ENCODE assay signal across 8 cellular contexts in the genomic region with DNA sequence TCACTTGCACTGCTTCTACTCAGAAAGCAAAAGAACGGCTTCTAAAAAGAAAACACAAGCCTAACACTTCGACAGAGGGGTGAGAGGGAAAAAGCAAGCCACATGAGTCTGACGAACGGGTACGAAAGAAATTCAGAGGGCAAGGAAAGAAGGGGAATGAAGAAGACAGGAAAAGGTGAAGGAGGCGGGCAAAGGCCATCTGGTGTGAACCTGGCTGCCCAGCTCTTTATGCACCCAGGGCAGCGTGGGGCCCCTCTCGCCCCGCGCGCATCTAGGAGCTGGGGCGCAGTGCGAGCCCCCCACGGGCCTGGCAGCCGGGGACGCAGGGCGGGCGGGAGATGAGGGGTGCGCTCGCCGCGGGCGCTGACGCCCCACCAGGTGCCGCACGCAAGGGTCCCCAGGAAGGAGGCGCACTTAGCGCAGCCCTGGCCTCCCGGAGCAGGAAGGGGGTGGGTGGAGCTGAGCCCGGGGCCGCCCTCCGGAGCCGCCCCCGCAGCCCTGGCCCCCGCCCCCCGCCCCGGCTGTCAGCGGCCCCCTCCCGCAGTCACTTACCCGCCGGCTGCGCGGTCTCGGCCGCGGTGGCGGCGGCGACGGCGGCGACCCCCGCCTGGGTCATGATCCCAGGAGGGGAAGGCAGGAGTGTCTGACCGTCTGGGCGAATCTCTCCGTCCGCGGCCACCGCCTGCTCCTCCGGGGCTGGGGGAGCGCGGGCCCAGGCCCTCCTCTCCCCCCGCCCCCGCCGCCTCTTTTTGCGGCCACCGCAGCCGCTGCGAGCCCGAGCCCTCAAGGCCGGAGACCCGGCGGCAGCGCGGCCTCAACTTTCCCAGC. TPM values are rescaled to one million over a fixed set of nuclear protein-coding genes. Genes with fewer than 3 reads are reported as not detected.
DNase-seq lines count a peak whose midpoint lies in the region; ATAC-seq and TF ChIP-seq lines count a peak whose summit lies in the region.

A gene with protein sequence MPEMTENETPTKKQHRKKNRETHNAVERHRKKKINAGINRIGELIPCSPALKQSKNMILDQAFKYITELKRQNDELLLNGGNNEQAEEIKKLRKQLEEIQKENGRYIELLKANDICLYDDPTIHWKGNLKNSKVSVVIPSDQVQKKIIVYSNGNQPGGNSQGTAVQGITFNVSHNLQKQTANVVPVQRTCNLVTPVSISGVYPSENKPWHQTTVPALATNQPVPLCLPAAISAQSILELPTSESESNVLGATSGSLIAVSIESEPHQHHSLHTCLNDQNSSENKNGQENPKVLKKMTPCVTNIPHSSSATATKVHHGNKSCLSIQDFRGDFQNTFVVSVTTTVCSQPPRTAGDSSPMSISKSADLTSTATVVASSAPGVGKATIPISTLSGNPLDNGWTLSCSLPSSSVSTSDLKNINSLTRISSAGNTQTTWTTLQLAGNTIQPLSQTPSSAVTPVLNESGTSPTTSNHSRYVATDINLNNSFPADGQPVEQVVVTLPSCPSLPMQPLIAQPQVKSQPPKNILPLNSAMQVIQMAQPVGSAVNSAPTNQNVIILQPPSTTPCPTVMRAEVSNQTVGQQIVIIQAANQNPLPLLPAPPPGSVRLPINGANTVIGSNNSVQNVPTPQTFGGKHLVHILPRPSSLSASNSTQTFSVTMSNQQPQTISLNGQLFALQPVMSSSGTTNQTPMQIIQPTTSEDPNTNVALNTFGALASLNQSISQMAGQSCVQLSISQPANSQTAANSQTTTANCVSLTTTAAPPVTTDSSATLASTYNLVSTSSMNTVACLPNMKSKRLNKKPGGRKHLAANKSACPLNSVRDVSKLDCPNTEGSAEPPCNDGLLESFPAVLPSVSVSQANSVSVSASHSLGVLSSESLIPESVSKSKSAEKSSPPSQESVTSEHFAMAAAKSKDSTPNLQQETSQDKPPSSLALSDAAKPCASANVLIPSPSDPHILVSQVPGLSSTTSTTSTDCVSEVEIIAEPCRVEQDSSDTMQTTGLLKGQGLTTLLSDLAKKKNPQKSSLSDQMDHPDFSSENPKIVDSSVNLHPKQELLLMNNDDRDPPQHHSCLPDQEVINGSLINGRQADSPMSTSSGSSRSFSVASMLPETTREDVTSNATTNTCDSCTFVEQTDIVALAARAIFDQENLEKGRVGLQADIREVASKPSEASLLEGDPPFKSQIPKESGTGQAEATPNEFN (N-terminal part only) (minus strand): TSS at position 825 of the 828 bp plus-strand sequence. CDS start 21,764 bp downstream, outside the sequence.

- TF ChIP-seq CTCF in coronary artery (IDR thresholded peaks at IDR 0.05) (no peak), right lobe of liver (IDR thresholded peaks at IDR 0.05) (peak in 1 of 4 donors; percentile 55)

- peaks cover 27% of the 10 kb centered on the region for H3K4me1 Mint-ChIP-seq in activated CD4-positive, alpha-beta T cell treated with anti-CD3 and anti-CD28 coated beads, Interleukin-2, amount 10 ng/mL, durations not matched to agents 24 days and 14 days

- H3K4me1 ChIP-seq in ACC112 (ENCODE audit: control insufficient read depth, insufficient read depth, low read length, unreplicated experiment), result peaks cover 21% of the 10 kb centered on the region
- peaks cover 0 to 43% (median 10%) of the 10 kb centered on the region in 4 donors for H3K4me1 ChIP-seq in right lobe of liver

- intact Hi-C loops in activated CD4-positive, alpha-beta T cell treated with anti-CD3 and anti-CD28 coated beads, Interleukin-2, amount 10 ng/mL, durations not matched to agents 24 days and 14 days (cut with micrococcal nuclease), result loop anchor here (1.0 to 5.0 kb wide), 8 partner anchors 51 to 1451 kb away; a partner anchor contains a TSS
- intact Hi-C loops in right lobe of liver (cut with DNase I), result no loop called here

- no peaks in the 10 kb centered on the region for H3K9me3 ChIP-seq in right lobe of liver

- 0% methylated on average over 6 of the region's 75 CpGs for WGBS in right lobe of liver (ENCODE audit: insufficient coverage, low coverage, low lambda C conversion rate, missing lambda C conversion rate)

- H3K36me3 ChIP-seq in ACC112 (ENCODE audit: insufficient read depth, low read length), result no peaks in the 10 kb centered on the region
- no peaks in the 10 kb centered on the region for H3K36me3 ChIP-seq in right lobe of liver

- DNase-seq in NCI-H2227 treated with DMSO at 0.1 percent for 48 hours (lab: John Stamatoyannopoulos, UW), result peak; percentile 16
- DNase-seq in activated CD4-positive, alpha-beta T cell treated with anti-CD3 and anti-CD28 coated beads, Interleukin-2, amount 10 ng/mL, durations not matched to agents 24 days and 14 days, result peak; percentile 94
- peak; percentile 85 for DNase-seq in coronary artery (ENCODE audit: low spot score)
- peak; percentile 88 to 91 (median 89) for DNase-seq in right lobe of liver
- peak; percentile 64 to 70 for DNase-seq in stimulated activated CD4-positive, alpha-beta T cell treated with anti-CD3 and anti-CD28 coated beads, Interleukin-4, amount 100 ng/mL, for 48 hours (ENCODE audit: low read depth in 2 of 2)

- ATAC-seq in GM18520 (IDR thresholded peaks at IDR 0.05; ENCODE audit: unreplicated experiment), result peak; percentile 47
- ATAC-seq in HG03039 (IDR thresholded peaks at IDR 0.05; ENCODE audit: unreplicated experiment), result peak; percentile 63
- ATAC-seq in right lobe of liver, result peak; percentile 76 to 87 (median 82)

- peak within 1 kb of the TSS; percentile 95 for H3K27ac Mint-ChIP-seq in activated CD4-positive, alpha-beta T cell treated with anti-CD3 and anti-CD28 coated beads, Interleukin-2, amount 10 ng/mL, durations not matched to agents 24 days and 14 days

- H3K36me3 Mint-ChIP-seq in activated CD4-positive, alpha-beta T cell treated with anti-CD3 and anti-CD28 coated beads, Interleukin-2, amount 10 ng/mL, durations not matched to agents 24 days and 14 days (ENCODE audit: low read depth), result peaks cover 10% of the 10 kb centered on the region

- H3K9me3 Mint-ChIP-seq in activated CD4-positive, alpha-beta T cell treated with anti-CD3 and anti-CD28 coated beads, Interleukin-2, amount 10 ng/mL, durations not matched to agents 24 days and 14 days, result no peaks in the 10 kb centered on the region

- peaks cover 20% of the 10 kb centered on the region for H3K79me2 ChIP-seq in ACC112 (ENCODE audit: control insufficient read depth, insufficient read depth, low read length, unreplicated experiment)

- peak within 1 kb of the TSS; percentile 91 for H3K4me3 ChIP-seq in ACC112 (ENCODE audit: low read depth, low read length)
- H3K4me3 ChIP-seq in coronary artery, result peak within 1 kb of the TSS; percentile 90
- peak within 1 kb of the TSS; percentile 83 to 91 (median 84) for H3K4me3 ChIP-seq in right lobe of liver

- TF ChIP-seq POLR2A in right lobe of liver (IDR thresholded peaks at IDR 0.05), result peak; percentile 68

- peak within 1 kb of the TSS; percentile 89 for H2AFZ ChIP-seq in ACC112 (ENCODE audit: low read length, unreplicated experiment)

- H3K27me3 Mint-ChIP-seq in activated CD4-positive, alpha-beta T cell treated with anti-CD3 and anti-CD28 coated beads, Interleukin-2, amount 10 ng/mL, durations not matched to agents 24 days and 14 days, result no peaks in the 10 kb centered on the region

- peak within 1 kb of the TSS; percentile 90 for H3K4me3 Mint-ChIP-seq in activated CD4-positive, alpha-beta T cell treated with anti-CD3 and anti-CD28 coated beads, Interleukin-2, amount 10 ng/mL, durations not matched to agents 24 days and 14 days

- H3K27me3 ChIP-seq in ACC112 (ENCODE audit: insufficient read depth, low read length) (no peaks in the 10 kb centered on the region), right lobe of liver (no peaks in the 10 kb centered on the region)

- H3K27ac ChIP-seq in ACC112 (ENCODE audit: low read depth, low read length), result peak within 1 kb of the TSS; percentile 62
- peak within 1 kb of the TSS; percentile 99 for H3K27ac ChIP-seq in coronary artery
- peak within 1 kb of the TSS; percentile 99 for H3K27ac ChIP-seq in right lobe of liver

RNA-seq across cellular contexts. Expression of the gene that starts here (rescaled TPM):
- 12.9 and 14.2 TPM in 2 replicates for total RNA-seq in activated CD4-positive, alpha-beta T cell treated with anti-CD3 and anti-CD28 coated beads, Interleukin-2, amount 10 ng/mL, durations not matched to agents 24 days and 14 days
- 10 to 100 TPM; 12.1 to 20.3 (median 17.6) TPM for total RNA-seq in right lobe of liver

Comparison
In these comparisons a context has a peak if more than half of its experiments do, and no peak if none do; other contexts are left out.
1. Peak in every context shown above with its lines: DNase-seq, ATAC-seq, H3K4me3 ChIP-seq and H3K27ac ChIP-seq.
2. DNase-seq: peak in every context shown above with its lines; median percentile 94 in activated CD4-positive, alpha-beta T cell treated with anti-CD3 and anti-CD28 coated beads, Interleukin-2, amount 10 ng/mL, durations not matched to agents 24 days and 14 days; 89 in right lobe of liver; 85 in coronary artery; 67 in stimulated activated CD4-positive, alpha-beta T cell treated with anti-CD3 and anti-CD28 coated beads, Interleukin-4, amount 100 ng/mL, for 48 hours; 16 in NCI-H2227 treated with DMSO at 0.1 percent for 48 hours.